Comparison of ENCODE assay signal across 1 cellular context in the genomic region with DNA sequence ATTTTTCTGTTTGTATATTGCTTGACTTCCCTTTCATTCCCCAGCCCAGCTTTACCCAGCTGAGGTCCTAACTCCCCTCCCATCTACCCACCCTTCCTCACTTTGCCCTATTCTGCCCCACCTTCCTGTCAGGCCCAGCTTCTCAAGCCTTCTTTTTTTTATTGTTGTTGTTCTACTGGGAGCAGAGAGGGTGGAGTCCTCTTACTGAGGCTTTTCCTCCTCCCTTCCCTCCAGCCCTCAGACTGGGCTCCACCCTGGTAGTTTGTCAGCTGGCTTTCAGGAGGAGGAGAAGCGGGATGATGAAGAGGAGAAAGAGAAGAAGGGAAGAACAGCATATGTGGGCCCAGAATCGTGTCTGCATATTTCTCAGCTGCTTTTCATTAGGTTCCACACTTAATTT.
TF ChIP-seq lines count a peak whose summit lies in the region.

No MANE protein-coding gene starts in this region.

TF ChIP-seq in WTC11, 78 proteins besides CTCF, POLR2A, EP300 and RAD21 (continued from another document):
- TF ChIP-seq, protein P1, sequence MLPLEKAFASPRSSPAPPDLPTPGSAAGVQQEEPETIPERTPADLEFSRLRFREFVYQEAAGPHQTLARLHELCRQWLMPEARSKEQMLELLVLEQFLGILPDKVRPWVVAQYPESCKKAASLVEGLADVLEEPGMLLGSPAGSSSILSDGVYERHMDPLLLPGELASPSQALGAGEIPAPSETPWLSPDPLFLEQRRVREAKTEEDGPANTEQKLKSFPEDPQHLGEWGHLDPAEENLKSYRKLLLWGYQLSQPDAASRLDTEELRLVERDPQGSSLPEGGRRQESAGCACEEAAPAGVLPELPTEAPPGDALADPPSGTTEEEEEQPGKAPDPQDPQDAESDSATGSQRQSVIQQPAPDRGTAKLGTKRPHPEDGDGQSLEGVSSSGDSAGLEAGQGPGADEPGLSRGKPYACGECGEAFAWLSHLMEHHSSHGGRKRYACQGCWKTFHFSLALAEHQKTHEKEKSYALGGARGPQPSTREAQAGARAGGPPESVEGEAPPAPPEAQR (CRISPR knock-in tag; IDR thresholded peaks at IDR 0.05), result no peak
- TF ChIP-seq SOX15 (CRISPR knock-in tag; IDR thresholded peaks at IDR 0.05) (no peak), ETV6 (CRISPR knock-in tag; IDR thresholded peaks at IDR 0.05) (no peak), ZNF396 (CRISPR knock-in tag; IDR thresholded peaks at IDR 0.05; ENCODE audit: borderline replicate concordance) (no peak), SMAD3 (CRISPR knock-in tag; IDR thresholded peaks at IDR 0.05; ENCODE audit: borderline replicate concordance) (no peak)
